Comparison of ENCODE assay signal across 17 cellular contexts in the genomic region with DNA sequence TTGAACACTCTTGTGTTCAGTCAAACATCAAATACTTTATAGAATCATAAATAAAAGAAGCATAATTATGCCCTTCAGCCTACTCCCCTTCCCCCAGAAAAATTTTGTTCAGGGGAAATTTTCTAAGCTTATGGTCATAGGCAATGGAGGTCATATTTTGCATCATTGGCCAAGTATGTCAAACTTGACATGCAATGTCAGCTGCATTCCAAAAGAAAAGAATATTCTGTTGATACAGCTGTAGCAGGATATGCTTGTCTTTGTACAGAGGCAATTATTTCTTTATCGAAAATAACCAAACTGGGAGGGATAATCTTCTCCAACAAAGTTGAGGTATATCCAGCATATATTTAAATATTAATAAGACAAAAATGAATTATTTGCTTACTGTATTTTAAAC.
DNase-seq lines count a peak whose midpoint lies in the region; ATAC-seq and TF ChIP-seq lines count a peak whose summit lies in the region.
"Had no signal": no experiment of that assay in that cellular context is flagged by ENCODE, and none has a peak within 500 bp of the region (broad histone marks: within the 10 kb centered on the region; RNA-seq: fewer than 3 reads in every experiment).

No MANE protein-coding gene starts in this region.

- no peaks in the 10 kb centered on the region for H3K27me3 ChIP-seq in SJCRH30
- H3K27me3 ChIP-seq: BLaER1 had no signal

- peak overlapping the region; percentile 21 for H3K4me3 ChIP-seq in SJCRH30
- H3K4me3 ChIP-seq: BLaER1, GM23248, HAP-1 had no signal

- H3K27ac ChIP-seq in SJCRH30 = peak overlapping the region; percentile 93
- H3K27ac ChIP-seq: BLaER1, GM23248 had no signal

- H3K27ac Mint-ChIP-seq in osteocyte (ENCODE audit: unreplicated experiment) (peak overlapping the region; percentile 52), CD14-positive monocyte (no peak overlapping the region)
- H3K27ac Mint-ChIP-seq: CD8-positive, alpha-beta T cell had no signal

- H3K9me3 ChIP-seq in SJCRH30 (replicated peaks) = no peaks in the 10 kb centered on the region
- H3K9me3 ChIP-seq: BLaER1, HAP-1 had no signal

- H3K9me3 Mint-ChIP-seq in osteocyte (ENCODE audit: unreplicated experiment) (peaks cover 6% of the 10 kb centered on the region), CD14-positive monocyte (peaks cover 0 to 3% (median 0%) of the 10 kb centered on the region in 7 donors)
- H3K9me3 Mint-ChIP-seq: CD8-positive, alpha-beta T cell had no signal

- DNase-seq in ELR (ENCODE audit: low read depth) = peak; percentile 2
- DNase-seq in SJCRH30 = peak; percentile 45 to 84
- DNase-seq in brain pericyte (ENCODE audit: low read depth, low spot score) = peak; percentile 31
- no peak for DNase-seq in osteocyte (ENCODE audit: extremely low spot score, unreplicated experiment)
- no peak for DNase-seq in CD14-positive monocyte (ENCODE audit: low spot score)
- no peak for DNase-seq in sciatic nerve (ENCODE audit: low spot score)
- DNase-seq: 8988T; Calu3; CD8-positive, alpha-beta T cell; DMS53; DND-41; GDM1; GM23248 had no signal

- TF ChIP-seq CTCF in osteocyte (IDR thresholded peaks at IDR 0.05) = no peak
- TF ChIP-seq CTCF in CD14-positive monocyte (IDR thresholded peaks at IDR 0.05) = no peak

- H3K36me3 ChIP-seq in SJCRH30 = no peaks in the 10 kb centered on the region
- H3K36me3 ChIP-seq: BLaER1, HAP-1 had no signal

- no peak for ATAC-seq in HG03457 (IDR thresholded peaks at IDR 0.05; ENCODE audit: unreplicated experiment)
- no peak for ATAC-seq in activated CD4-positive, CD25-positive, alpha-beta regulatory T cell treated with anti-CD3 and anti-CD28 coated beads, Interleukin-2, amount 50 U/mL, for 24 hours
- ATAC-seq in sciatic nerve = no peak
- ATAC-seq: CD8-positive, alpha-beta T cell had no signal

- H3K27me3 Mint-ChIP-seq in osteocyte (ENCODE audit: unreplicated experiment) (no peaks in the 10 kb centered on the region), CD14-positive monocyte (ENCODE audit: low read depth in 3 of 3) (no peaks in the 10 kb centered on the region)

- no peaks in the 10 kb centered on the region for H3K36me3 Mint-ChIP-seq in osteocyte (ENCODE audit: unreplicated experiment)
- H3K36me3 Mint-ChIP-seq in CD14-positive monocyte = no peaks in the 10 kb centered on the region
- H3K36me3 Mint-ChIP-seq: CD8-positive, alpha-beta T cell had no signal

- peaks cover 39% of the 10 kb centered on the region for H3K4me1 ChIP-seq in SJCRH30
- H3K4me1 ChIP-seq: BLaER1, HAP-1 had no signal

- intact Hi-C loops in CD14-positive monocyte (cut with micrococcal nuclease) (no loop called here), sciatic nerve (cut with DNase I) (no loop called here)

- H3K4me1 Mint-ChIP-seq in osteocyte (ENCODE audit: unreplicated experiment) (peaks cover 11% of the 10 kb centered on the region), CD14-positive monocyte (peaks cover 11% of the 10 kb centered on the region)

- H3K4me3 Mint-ChIP-seq in osteocyte (ENCODE audit: unreplicated experiment) (no peak overlapping the region), CD14-positive monocyte (no peak overlapping the region)
- H3K4me3 Mint-ChIP-seq: CD8-positive, alpha-beta T cell had no signal

Comparison
In these comparisons a context has a peak if more than half of its experiments do, and no peak if none do; other contexts are left out.
1. DNase-seq: peak in ELR (single experiment), SJCRH30 (2 of 2) and brain pericyte (single experiment); none in osteocyte (single experiment), CD14-positive monocyte (single experiment) and sciatic nerve (single experiment).